In the genomic region with DNA sequence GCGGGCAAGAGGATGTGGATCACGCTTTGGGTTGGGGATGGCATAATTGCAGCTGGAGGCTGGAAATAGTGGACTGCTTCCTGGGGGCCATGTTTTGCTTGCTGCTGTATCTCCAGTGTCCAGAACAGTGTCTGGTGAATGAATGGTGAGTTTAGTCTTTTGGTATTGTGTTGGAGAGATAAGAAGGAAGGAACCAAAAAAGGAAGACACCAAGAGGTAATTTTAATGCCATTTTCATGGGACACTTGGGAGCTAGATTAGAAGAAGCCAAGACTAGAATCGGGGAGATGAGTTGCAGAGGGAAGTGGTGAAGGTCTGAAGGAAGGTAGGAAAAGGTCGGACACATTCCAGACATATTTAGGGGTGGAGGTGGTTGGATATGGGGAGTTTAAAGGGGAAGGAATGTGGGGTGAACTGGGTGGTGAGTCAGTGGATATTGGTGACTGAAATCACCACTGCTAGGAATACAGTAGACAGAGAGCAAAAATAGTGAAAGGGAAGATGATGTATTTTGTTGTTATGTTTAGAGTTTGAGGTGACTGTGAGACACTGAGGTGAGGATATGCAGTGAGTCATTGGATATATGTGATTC, we compare ENCODE assay signal across 16 cellular contexts.
DNase-seq lines count a peak whose midpoint lies in the region; ATAC-seq and TF ChIP-seq lines count a peak whose summit lies in the region.
"Had no signal": no experiment of that assay in that cellular context is flagged by ENCODE, and none has a peak within 500 bp of the region (broad histone marks: within the 10 kb centered on the region; RNA-seq: fewer than 3 reads in every experiment).

No MANE protein-coding gene starts in this region.

- H3K9me3 ChIP-seq in right cardiac atrium (ENCODE audit: control insufficient read depth, low read length) (no peaks in the 10 kb centered on the region), gastroesophageal sphincter (no peaks in the 10 kb centered on the region)
- H3K9me3 ChIP-seq: right atrium auricular region, transverse colon had no signal

- H3K27me3 ChIP-seq in right cardiac atrium (ENCODE audit: control insufficient read depth, insufficient read depth) (no peaks in the 10 kb centered on the region), gastroesophageal sphincter (no peaks in the 10 kb centered on the region)
- H3K27me3 ChIP-seq: right atrium auricular region, transverse colon had no signal

- no peaks in the 10 kb centered on the region for H3K27me3 Mint-ChIP-seq in stimulated activated naive CD8-positive, alpha-beta T cell treated with anti-CD3 and anti-CD28 coated beads, Interleukin-15, amount 100 ng/mL, for 72 hours

- DNase-seq in cardiac septum (ENCODE audit: low spot score) (peak; percentile 15), right cardiac atrium (no peak), SW480 (ENCODE audit: low spot score) (peak; percentile 62), fibroblast of the aortic adventitia (ENCODE audit: low read depth) (peak; percentile 36)
- DNase-seq in stimulated activated naive CD8-positive, alpha-beta T cell treated with anti-CD3 and anti-CD28 coated beads, Interleukin-15, amount 100 ng/mL, for 72 hours = no peak
- no peak for DNase-seq in activated CD4-positive, alpha-beta T cell treated with anti-CD3 and anti-CD28 coated beads, Interleukin-2, amount 50 U/mL, for 48 hours
- DNase-seq: activated CD4-positive, alpha-beta T cell treated with anti-CD3 and anti-CD28 coated beads, Interleukin-2, amount 50 U/mL, for 1 hour; activated naive CD4-positive, alpha-beta T cell treated with Interleukin-2 at 50 U/mL for 16 hours; effector memory CD4-positive, alpha-beta T cell; GDM1; NCI-H510A; SHP77; transverse colon had no signal

- no peaks in the 10 kb centered on the region for H3K36me3 ChIP-seq in gastroesophageal sphincter
- H3K36me3 ChIP-seq: right atrium auricular region, transverse colon had no signal

- no peak for ATAC-seq in right cardiac atrium
- peak; percentile 82 for ATAC-seq in stimulated activated naive CD8-positive, alpha-beta T cell treated with anti-CD3 and anti-CD28 coated beads, Interleukin-15, amount 100 ng/mL, for 72 hours
- no peak for ATAC-seq in GM21515 (IDR thresholded peaks at IDR 0.05; ENCODE audit: unreplicated experiment)
- no peak for ATAC-seq in gastroesophageal sphincter

- peaks cover 25% of the 10 kb centered on the region for H3K4me1 Mint-ChIP-seq in stimulated activated naive CD8-positive, alpha-beta T cell treated with anti-CD3 and anti-CD28 coated beads, Interleukin-15, amount 100 ng/mL, for 72 hours

- intact Hi-C loops in cardiac septum (cut with DNase I) = no loop called here
- intact Hi-C loops in right cardiac atrium (cut with DNase I) = no loop called here

- no peak for TF ChIP-seq CTCF in fibroblast of the aortic adventitia (IDR thresholded peaks at IDR 0.05; ENCODE audit: insufficient read depth, low read length)
- TF ChIP-seq CTCF in gastroesophageal sphincter (IDR thresholded peaks at IDR 0.05) = no peak

- peaks cover 40% of the 10 kb centered on the region for H3K4me1 ChIP-seq in right cardiac atrium (ENCODE audit: control insufficient read depth, insufficient read depth, low read length)
- peaks cover 0 to 71% (median 42%) of the 10 kb centered on the region in 3 donors for H3K4me1 ChIP-seq in gastroesophageal sphincter

- TF ChIP-seq EP300 in gastroesophageal sphincter (IDR thresholded peaks at IDR 0.05) = no peak

- no peak overlapping the region for H3K4me3 Mint-ChIP-seq in stimulated activated naive CD8-positive, alpha-beta T cell treated with anti-CD3 and anti-CD28 coated beads, Interleukin-15, amount 100 ng/mL, for 72 hours

- no peak for TF ChIP-seq POLR2A in gastroesophageal sphincter (IDR thresholded peaks at IDR 0.05)

- 82% methylated on average over 4 of the region's 4 CpGs for WGBS in right cardiac atrium
- 81 to 82% methylated on average over 3 to 4 of the region's 4 CpGs for WGBS in gastroesophageal sphincter (ENCODE audit: low coverage in 1 of 2), 2 donors

- H3K27ac ChIP-seq in right cardiac atrium (ENCODE audit: low read length) (no peak overlapping the region), gastroesophageal sphincter (no peak overlapping the region)
- H3K27ac ChIP-seq: right atrium auricular region, transverse colon had no signal

- no peaks in the 10 kb centered on the region for H3K9me3 Mint-ChIP-seq in stimulated activated naive CD8-positive, alpha-beta T cell treated with anti-CD3 and anti-CD28 coated beads, Interleukin-15, amount 100 ng/mL, for 72 hours

- H3K27ac Mint-ChIP-seq in stimulated activated naive CD8-positive, alpha-beta T cell treated with anti-CD3 and anti-CD28 coated beads, Interleukin-15, amount 100 ng/mL, for 72 hours = no peak overlapping the region

- H3K4me3 ChIP-seq in right cardiac atrium (ENCODE audit: low read length) (no peak overlapping the region), fibroblast of the aortic adventitia (ENCODE audit: low read depth, low read length) (no peak overlapping the region), gastroesophageal sphincter (no peak overlapping the region)
- H3K4me3 ChIP-seq: right atrium auricular region, transverse colon had no signal

Comparison
In these comparisons a context has a peak if more than half of its experiments do, and no peak if none do; other contexts are left out.
1. DNase-seq: peak in cardiac septum (single experiment), SW480 (single experiment) and fibroblast of the aortic adventitia (single experiment); none in right cardiac atrium (0 of 3), stimulated activated naive CD8-positive, alpha-beta T cell treated with anti-CD3 and anti-CD28 coated beads, Interleukin-15, amount 100 ng/mL, for 72 hours (0 of 2) and activated CD4-positive, alpha-beta T cell treated with anti-CD3 and anti-CD28 coated beads, Interleukin-2, amount 50 U/mL, for 48 hours (0 of 2).